ENCODE assay signal across 12 cellular contexts in genomic region chr20:31673435-31673834, GRCh38. TPM values are rescaled to one million over a fixed set of nuclear protein-coding genes. Genes with fewer than 3 reads are reported as not detected.
DNase-seq lines count a peak whose midpoint lies in the region; ATAC-seq and TF ChIP-seq lines count a peak whose summit lies in the region.
"Had no signal": no experiment of that assay in that cellular context is flagged by ENCODE, and none has a peak within 500 bp of the region (broad histone marks: within the 10 kb centered on the region; RNA-seq: fewer than 3 reads in every experiment).

No MANE protein-coding gene starts in this region.

- H3K9me3 ChIP-seq in T-helper 17 cell (ENCODE audit: control insufficient read depth, low read length, poor library complexity, severe bottlenecking) (no peaks in the 10 kb centered on the region), esophagus squamous epithelium (no peaks in the 10 kb centered on the region), thoracic aorta (no peaks in the 10 kb centered on the region)

- H3K4me3 ChIP-seq in esophagus squamous epithelium = no peak overlapping the region
- H3K4me3 ChIP-seq in thoracic aorta = no peak overlapping the region

- H3K27ac ChIP-seq in esophagus squamous epithelium (peak overlapping the region; percentile 15 to 86 (median 82)), thoracic aorta (peak overlapping the region; percentile 86 to 92)

- DNase-seq in activated T-cell treated with anti-CD3 and anti-CD28 coated beads, Interleukin-2, amount 50 U/mL, for 72 hours = no peak
- DNase-seq in activated T-cell treated with anti-CD3 and anti-CD28 coated beads, Interleukin-2, amount 50 U/mL, for 4 hours = no peak
- DNase-seq in T-helper 17 cell (no peak), esophagus squamous epithelium (lab: John Stamatoyannopoulos, UW) (no peak), thoracic aorta (ENCODE audit: low spot score) (no peak), cerebellum (ENCODE audit: low spot score) (no peak), NCI-H2107 treated with DMSO at 0.1 percent for 48 hours (lab: John Stamatoyannopoulos, UW; ENCODE audit: unreplicated experiment) (no peak)
- DNase-seq: activated CD4-positive, alpha-beta T cell treated with anti-CD3 and anti-CD28 coated beads for 1 hour; dermis blood vessel endothelial cell; DMS153; NCI-H2107 had no signal

- H3K4me1 ChIP-seq in esophagus squamous epithelium (peaks cover 28 to 98% (median 88%) of the 10 kb centered on the region in 3 donors), thoracic aorta (ENCODE audit: control insufficient read depth in 1 of 2, low read depth in 2 of 2) (peaks cover 89 to 100% of the 10 kb centered on the region in 2 donors)

- no peaks in the 10 kb centered on the region for H3K9me3 Mint-ChIP-seq in activated T-cell treated with anti-CD3 and anti-CD28 coated beads, Interleukin-2, amount 50 U/mL, for 72 hours
- no peaks in the 10 kb centered on the region for H3K9me3 Mint-ChIP-seq in activated T-cell treated with anti-CD3 and anti-CD28 coated beads, Interleukin-2, amount 50 U/mL, for 4 hours

- peaks cover 10 to 40% of the 10 kb centered on the region in 2 donors for H3K36me3 Mint-ChIP-seq in activated T-cell treated with anti-CD3 and anti-CD28 coated beads, Interleukin-2, amount 50 U/mL, for 72 hours (ENCODE audit: insufficient read depth in 2 of 2)
- H3K36me3 Mint-ChIP-seq in activated T-cell treated with anti-CD3 and anti-CD28 coated beads, Interleukin-2, amount 50 U/mL, for 4 hours (ENCODE audit: insufficient read depth) = peaks cover 36% of the 10 kb centered on the region
- H3K36me3 Mint-ChIP-seq in T-helper 17 cell (ENCODE audit: low read depth) = peaks cover 2% of the 10 kb centered on the region

- peak overlapping the region; percentile 94 for H3K27ac Mint-ChIP-seq in activated T-cell treated with anti-CD3 and anti-CD28 coated beads, Interleukin-2, amount 50 U/mL, for 72 hours
- H3K27ac Mint-ChIP-seq in T-helper 17 cell = peak overlapping the region; percentile 99

- no peak overlapping the region for H3K4me3 Mint-ChIP-seq in activated T-cell treated with anti-CD3 and anti-CD28 coated beads, Interleukin-2, amount 50 U/mL, for 72 hours
- H3K4me3 Mint-ChIP-seq in activated T-cell treated with anti-CD3 and anti-CD28 coated beads, Interleukin-2, amount 50 U/mL, for 4 hours = no peak overlapping the region
- no peak overlapping the region for H3K4me3 Mint-ChIP-seq in T-helper 17 cell

- TF ChIP-seq POLR2A in esophagus squamous epithelium (IDR thresholded peaks at IDR 0.05) = no peak

- H3K36me3 ChIP-seq in esophagus squamous epithelium = peaks cover 0 to 49% (median 0%) of the 10 kb centered on the region in 3 donors
- no peaks in the 10 kb centered on the region for H3K36me3 ChIP-seq in thoracic aorta

- peaks cover 100% of the 10 kb centered on the region for H3K4me1 Mint-ChIP-seq in activated T-cell treated with anti-CD3 and anti-CD28 coated beads, Interleukin-2, amount 50 U/mL, for 72 hours (ENCODE audit: low read depth)
- H3K4me1 Mint-ChIP-seq in activated T-cell treated with anti-CD3 and anti-CD28 coated beads, Interleukin-2, amount 50 U/mL, for 4 hours (ENCODE audit: low read depth) = peaks cover 69% of the 10 kb centered on the region
- H3K4me1 Mint-ChIP-seq in T-helper 17 cell = peaks cover 54% of the 10 kb centered on the region

- no peak for ATAC-seq in activated T-cell treated with anti-CD3 and anti-CD28 coated beads, Interleukin-2, amount 50 U/mL, for 72 hours (replicated peaks in 1 of 2)
- ATAC-seq in activated T-cell treated with anti-CD3 and anti-CD28 coated beads, Interleukin-2, amount 50 U/mL, for 4 hours = no peak
- no peak for ATAC-seq in T-helper 17 cell
- no peak for ATAC-seq in thoracic aorta (ENCODE audit: insufficient number of reproducible peaks, low FRiP score, low read depth)
- ATAC-seq in GM19023 (IDR thresholded peaks at IDR 0.05; ENCODE audit: unreplicated experiment) = no peak

- H3K27me3 ChIP-seq in esophagus squamous epithelium = no peaks in the 10 kb centered on the region
- no peaks in the 10 kb centered on the region for H3K27me3 ChIP-seq in thoracic aorta (replicated peaks; ENCODE audit: insufficient read depth)

- TF ChIP-seq CTCF in esophagus squamous epithelium (IDR thresholded peaks at IDR 0.05) (no peak), thoracic aorta (IDR thresholded peaks at IDR 0.05) (no peak)

- intact Hi-C loops in esophagus squamous epithelium (cut with DNase I) = no loop called here

- H3K27me3 Mint-ChIP-seq in activated T-cell treated with anti-CD3 and anti-CD28 coated beads, Interleukin-2, amount 50 U/mL, for 72 hours (ENCODE audit: low read depth) = no peaks in the 10 kb centered on the region
- no peaks in the 10 kb centered on the region for H3K27me3 Mint-ChIP-seq in activated T-cell treated with anti-CD3 and anti-CD28 coated beads, Interleukin-2, amount 50 U/mL, for 4 hours (ENCODE audit: low read depth)
- H3K27me3 Mint-ChIP-seq in T-helper 17 cell = no peaks in the 10 kb centered on the region

RNA-seq across cellular contexts. Expression of gene COX4I2, which starts 35.7 kb away (rescaled TPM):
- not detected for total RNA-seq in activated T-cell treated with anti-CD3 and anti-CD28 coated beads, Interleukin-2, amount 50 U/mL, for 72 hours
- total RNA-seq in activated T-cell treated with anti-CD3 and anti-CD28 coated beads, Interleukin-2, amount 50 U/mL, for 4 hours = not detected
- total RNA-seq in T-helper 17 cell (not detected), esophagus squamous epithelium (1 to 10 TPM in 2 of 4 donors, under 1 TPM in 1, not detected in 1; 0.83 to 3.1 (median 2.6) TPM), thoracic aorta (1 to 10 TPM in 1 of 2 donors, not detected in 1; 4.9 TPM), cerebellum (not detected)
- total RNA-seq: dermis blood vessel endothelial cell had no signal

RNA-seq across cellular contexts. Expression of gene BCL2L1, which starts 49.2 kb away (rescaled TPM):
- 100 to 1,000 TPM; 120 to 152 TPM for total RNA-seq in activated T-cell treated with anti-CD3 and anti-CD28 coated beads, Interleukin-2, amount 50 U/mL, for 72 hours
- total RNA-seq in activated T-cell treated with anti-CD3 and anti-CD28 coated beads, Interleukin-2, amount 50 U/mL, for 4 hours = 100 to 1,000 TPM; 237 to 274 (median 248) TPM
- total RNA-seq in T-helper 17 cell (10 to 100 TPM; 35.6 to 59.1 TPM), esophagus squamous epithelium (100 to 1,000 TPM in 1 of 4 donors, 10 to 100 TPM in 3; 65.4 to 105 (median 90.1) TPM), thoracic aorta (100 to 1,000 TPM; 137 to 187 TPM), cerebellum (30.4 TPM)
